ENCODE assay signal across 8 cellular contexts in genomic region chr16:29700253-29700987, GRCh38. TPM values are rescaled to one million over a fixed set of nuclear protein-coding genes. Genes with fewer than 3 reads are reported as not detected.
A peak's percentile ranks its signal among the peaks of the same experiment; 100 is the strongest.
DNase-seq lines count a peak whose midpoint lies in the region; ATAC-seq and TF ChIP-seq lines count a peak whose summit lies in the region.

No MANE protein-coding gene starts in this region.

- WGBS in mesendoderm (ENCODE audit: extremely low coverage, insufficient coverage, low lambda C conversion rate): no CpG with 5 or more reads among the region's 14 CpGs

- H3K79me2 ChIP-seq in mesendoderm (ENCODE audit: control insufficient read depth, insufficient read depth, low read length): no peaks in the 10 kb centered on the region

- no peak overlapping the region for H3K4ac ChIP-seq in mesendoderm (ENCODE audit: low read depth, low read length)

- no peak overlapping the region for H4K8ac ChIP-seq in mesendoderm (ENCODE audit: low read depth, low read length)

- H3K4me1 Mint-ChIP-seq in effector memory CD8-positive, alpha-beta T cell (ENCODE audit: low read depth in 2 of 2): peaks cover 27 to 33% of the 10 kb centered on the region in 2 donors

- no peak overlapping the region for H2AK5ac ChIP-seq in mesendoderm (ENCODE audit: low read length)

- DNase-seq in HL-60 (ENCODE audit: low read depth in 1 of 2, low spot score in 1 of 2) (peak; percentile 50 to 78), NCI-H82 treated with DMSO at 0.1 percent for 48 hours (lab: John Stamatoyannopoulos, UW; ENCODE audit: unreplicated experiment) (peak; percentile 50), mesendoderm (peak; percentile 91)
- peak; percentile 87 for DNase-seq in activated CD8-positive, alpha-beta memory T cell treated with anti-CD3 and anti-CD28 coated beads for 24 hours
- peak; percentile 74 to 76 (median 76) for DNase-seq in effector memory CD8-positive, alpha-beta T cell
- DNase-seq in stimulated activated CD8-positive, alpha-beta memory T cell treated with anti-CD3 and anti-CD28 coated beads, Interleukin-15, amount 100 ng/mL, for 48 hours (ENCODE audit: low read depth in 2 of 2): peak; percentile 49 to 55

- no peaks in the 10 kb centered on the region for H4K20me1 ChIP-seq in BLaER1

- H4K5ac ChIP-seq in mesendoderm (ENCODE audit: low read length): no peak overlapping the region

- peak overlapping the region; percentile 81 to 85 for H3K4me3 Mint-ChIP-seq in effector memory CD8-positive, alpha-beta T cell

- no peaks in the 10 kb centered on the region for H3K9me3 Mint-ChIP-seq in effector memory CD8-positive, alpha-beta T cell

- H3K23ac ChIP-seq in mesendoderm (ENCODE audit: low read length): no peak overlapping the region

- no peaks in the 10 kb centered on the region for H3K27me3 Mint-ChIP-seq in effector memory CD8-positive, alpha-beta T cell

- H3K27me3 ChIP-seq in BLaER1 (no peaks in the 10 kb centered on the region), HL-60 (ENCODE audit: insufficient read depth, poor library complexity, severe bottlenecking) (no peaks in the 10 kb centered on the region), mesendoderm (ENCODE audit: insufficient read depth, low read length, poor library complexity) (no peaks in the 10 kb centered on the region)

- H3K9ac ChIP-seq in BLaER1 (no peak overlapping the region), mesendoderm (ENCODE audit: low read length) (peak overlapping the region; percentile 35)

- H3K4me1 ChIP-seq in BLaER1 (peaks cover 76% of the 10 kb centered on the region), mesendoderm (ENCODE audit: control insufficient read depth, low read depth, low read length) (no peaks in the 10 kb centered on the region)

- no peak overlapping the region for H2BK15ac ChIP-seq in mesendoderm (replicated peaks; ENCODE audit: low read depth)

- no peak for ATAC-seq in effector memory CD8-positive, alpha-beta T cell (replicated peaks)
- ATAC-seq in GM21447 (IDR thresholded peaks at IDR 0.05; ENCODE audit: unreplicated experiment): no peak

- peak overlapping the region; percentile 44 for H3K56ac ChIP-seq in mesendoderm (ENCODE audit: low read length)

- no peak overlapping the region for H3K18ac ChIP-seq in mesendoderm (ENCODE audit: low read length)

- no peak overlapping the region for H2BK120ac ChIP-seq in mesendoderm (ENCODE audit: low read depth, low read length)

- H3K27ac ChIP-seq in BLaER1: no peak overlapping the region
- no peak overlapping the region for H3K27ac ChIP-seq in HL-60 (replicated peaks)
- no peak overlapping the region for H3K27ac ChIP-seq in mesendoderm (ENCODE audit: low read depth, low read length)

- H3K27ac Mint-ChIP-seq in effector memory CD8-positive, alpha-beta T cell: peak overlapping the region; percentile 99

- H2BK5ac ChIP-seq in mesendoderm (ENCODE audit: low read length): no peak overlapping the region

- peaks cover 39% of the 10 kb centered on the region for H3K36me3 ChIP-seq in BLaER1
- H3K36me3 ChIP-seq in mesendoderm (ENCODE audit: control insufficient read depth, insufficient read depth, low read length): peaks cover 3% of the 10 kb centered on the region

- peaks cover 41% of the 10 kb centered on the region for H3K9me3 ChIP-seq in BLaER1

- H3K79me1 ChIP-seq in mesendoderm (ENCODE audit: low read length): no peaks in the 10 kb centered on the region

- TF ChIP-seq CTCF in HL-60 (IDR thresholded peaks at IDR 0.05; ENCODE audit: insufficient read depth, low read length): peak; percentile 96

- H3K4me2 ChIP-seq in BLaER1 (peak overlapping the region; percentile 90; the same call in 1 of the 2 replicates), mesendoderm (ENCODE audit: low read length) (no peak overlapping the region)

- no peak overlapping the region for H3K4me3 ChIP-seq in BLaER1
- no peak overlapping the region for H3K4me3 ChIP-seq in HL-60 (replicated peaks; ENCODE audit: insufficient read depth, low read length)
- H3K4me3 ChIP-seq in mesendoderm (ENCODE audit: low read length): no peak overlapping the region

- peaks cover 28% of the 10 kb centered on the region for H3K36me3 Mint-ChIP-seq in effector memory CD8-positive, alpha-beta T cell (ENCODE audit: insufficient read depth)

RNA-seq across cellular contexts. Expression of gene QPRT, which starts 21.4 kb away (rescaled TPM):
- 85.6 TPM for polyA plus RNA-seq in mesendoderm (2013, experiment 1 of 2)
- polyA plus RNA-seq in mesendoderm (2013, experiment 2 of 2): 82.1 TPM

RNA-seq across cellular contexts. Expression of gene SPN, which starts 37.4 kb away (rescaled TPM):
- 1.1 TPM for polyA plus RNA-seq in mesendoderm (2013, experiment 1 of 2)
- polyA plus RNA-seq in mesendoderm (2013, experiment 2 of 2): 0.87 TPM

RNA-seq across cellular contexts. Expression of gene C16orf54, which starts 45.4 kb away (rescaled TPM):
- polyA plus RNA-seq in mesendoderm (2013, experiment 1 of 2): not detected
- polyA plus RNA-seq in mesendoderm (2013, experiment 2 of 2): not detected
